Comparison of ENCODE assay signal across 14 cellular contexts in the genomic region with DNA sequence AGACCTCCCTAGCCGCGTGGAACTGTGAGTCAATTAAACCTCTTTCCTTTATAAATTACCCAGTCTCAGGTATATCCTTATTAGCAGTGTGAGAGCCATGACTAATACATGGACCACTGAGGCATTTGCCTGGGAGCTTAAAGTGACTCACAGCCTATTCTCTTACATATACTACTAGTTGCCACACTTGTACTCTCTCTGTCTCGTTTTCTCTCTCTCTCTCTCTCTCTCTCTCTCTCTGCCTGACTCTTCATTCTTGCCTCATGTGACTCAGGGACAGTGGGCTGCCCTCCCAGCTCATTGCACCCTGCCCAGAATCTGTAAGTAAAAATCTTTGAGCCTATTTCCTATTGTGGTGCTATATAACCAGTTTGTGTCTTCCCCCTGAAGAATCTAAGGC.
A peak's percentile ranks its signal among the peaks of the same experiment; 100 is the strongest.
DNase-seq lines count a peak whose midpoint lies in the region; ATAC-seq and TF ChIP-seq lines count a peak whose summit lies in the region.
"Had no signal": no experiment of that assay in that cellular context is flagged by ENCODE, and none has a peak within 500 bp of the region (broad histone marks: within the 10 kb centered on the region; RNA-seq: fewer than 3 reads in every experiment).

No MANE protein-coding gene starts in this region.

- H3K9me3 ChIP-seq in MG63, result no peaks in the 10 kb centered on the region

- TF ChIP-seq CTCF in omental fat pad (IDR thresholded peaks at IDR 0.05), result no peak

- ATAC-seq in GM18511 (IDR thresholded peaks at IDR 0.05; ENCODE audit: unreplicated experiment) (no peak), left colon (no peak), omental fat pad (ENCODE audit: low FRiP score) (no peak)
- ATAC-seq: HepG2 had no signal

- no peaks in the 10 kb centered on the region for H3K27me3 ChIP-seq in MG63

- H3K36me3 ChIP-seq in MG63, result no peaks in the 10 kb centered on the region

- in situ Hi-C loops in Caki2 (cut with HindIII; ENCODE audit: low pct_unique_long_range_greater_than_20kb, low sequenced_read_pairs), result no loop called here

- DNase-seq in Caki2 (ENCODE audit: low read depth) (peak; percentile 51), MG63 (peak; percentile 12), dedifferentiated amniotic fluid mesenchymal stem cell (ENCODE audit: extremely low spot score) (peak; percentile 54), myocyte (ENCODE audit: low read depth) (peak; percentile 12), NCI-H1930 (lab: John Stamatoyannopoulos, UW) (no peak), left colon (no peak), omental fat pad (ENCODE audit: low spot score) (no peak)
- DNase-seq: effector memory CD4-positive, alpha-beta T cell; NCI-H1436; NCI-H526 treated with DMSO at 0.1 percent for 48 hours; stimulated activated CD4-positive, alpha-beta T cell treated with anti-CD3 and anti-CD28 coated beads, Interleukin-2, amount 100 ng/mL, for 48 hours; stimulated activated naive CD4-positive, alpha-beta T cell had no signal

- H3K4me3 ChIP-seq in MG63, result no peak overlapping the region

- intact Hi-C loops in left colon (cut with DNase I, micrococcal nuclease), result no loop called here

Comparison
In these comparisons a context has a peak if more than half of its experiments do, and no peak if none do; other contexts are left out.
1. DNase-seq: peak in Caki2 (single experiment), MG63 (single experiment), dedifferentiated amniotic fluid mesenchymal stem cell (single experiment) and myocyte (single experiment); none in NCI-H1930 (0 of 2), left colon (0 of 2) and omental fat pad (single experiment).